ENCODE assay signal across 5 cellular contexts in the genomic region with DNA sequence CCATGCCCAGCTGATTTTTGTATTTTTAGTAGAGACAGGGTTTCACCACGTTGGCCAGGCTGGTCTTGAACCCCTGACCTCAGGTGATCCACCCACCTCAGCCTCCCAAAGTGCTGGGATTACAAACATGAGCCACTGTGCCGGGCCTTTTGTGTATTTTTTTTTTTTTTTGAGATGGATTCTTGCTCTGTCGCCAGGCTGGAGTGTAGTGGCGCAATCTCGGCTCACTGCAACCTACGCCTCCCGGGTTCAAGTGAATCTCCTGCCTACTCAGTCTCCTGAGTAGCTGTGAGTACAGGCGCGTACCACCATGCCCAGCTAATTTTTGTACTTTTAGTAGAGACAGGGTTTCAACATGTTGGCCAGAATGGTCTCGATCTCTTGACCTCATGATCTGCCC. TPM values are rescaled to one million over a fixed set of nuclear protein-coding genes. Genes with fewer than 3 reads are reported as not detected.
DNase-seq lines count a peak whose midpoint lies in the region; ATAC-seq and TF ChIP-seq lines count a peak whose summit lies in the region.
"Not testable (repeated sequence)": the region's sequence is repeated elsewhere in the genome, so short reads cannot be mapped to it uniquely, and the experiment has no call there.

No MANE protein-coding gene starts in this region.

- H3K36me3 ChIP-seq in HEK293 (ENCODE audit: control insufficient read depth in 2 of 2, insufficient read depth in 1 of 2, low read length in 2 of 2): not testable (repeated sequence)

- not testable (repeated sequence) for H3K9me3 Mint-ChIP-seq in T-helper 2 cell treated with Interferon-gamma antibody and Interleukin-4, amounts not matched to agents 5 μg/mL and 100 μg/mL, for 36 hours; activated CD8-positive, alpha-beta memory T cell treated with anti-CD3 and anti-CD28 coated beads, Interleukin-2, amount 10 ng/mL, durations not matched to agents 7 days and 5 days (ENCODE audit: low read depth); activated naive CD4-positive, alpha-beta T cell treated with anti-CD3 and anti-CD28 coated beads, Interleukin-2, amount 50 U/mL, for 24 hours; immature natural killer cell

- H3K36me3 Mint-ChIP-seq in T-helper 2 cell treated with Interferon-gamma antibody and Interleukin-4, amounts not matched to agents 5 μg/mL and 100 μg/mL, for 36 hours (ENCODE audit: low read depth): peaks cover 11% of the 10 kb centered on the region
- not testable (repeated sequence) for H3K36me3 Mint-ChIP-seq in activated CD8-positive, alpha-beta memory T cell treated with anti-CD3 and anti-CD28 coated beads, Interleukin-2, amount 10 ng/mL, durations not matched to agents 7 days and 5 days; activated naive CD4-positive, alpha-beta T cell treated with anti-CD3 and anti-CD28 coated beads, Interleukin-2, amount 50 U/mL, for 24 hours; immature natural killer cell

- not testable (repeated sequence) for H3K9me3 ChIP-seq in HEK293 (ENCODE audit: control insufficient read depth, insufficient read depth, low read depth, low read length)

- H3K4me1 Mint-ChIP-seq in T-helper 2 cell treated with Interferon-gamma antibody and Interleukin-4, amounts not matched to agents 5 μg/mL and 100 μg/mL, for 36 hours (ENCODE audit: low read depth): peaks cover 40% of the 10 kb centered on the region
- peaks cover 57% of the 10 kb centered on the region for H3K4me1 Mint-ChIP-seq in activated CD8-positive, alpha-beta memory T cell treated with anti-CD3 and anti-CD28 coated beads, Interleukin-2, amount 10 ng/mL, durations not matched to agents 7 days and 5 days
- H3K4me1 Mint-ChIP-seq in activated naive CD4-positive, alpha-beta T cell treated with anti-CD3 and anti-CD28 coated beads, Interleukin-2, amount 50 U/mL, for 24 hours: peaks cover 39% of the 10 kb centered on the region
- peaks cover 32 to 46% of the 10 kb centered on the region in 2 donors for H3K4me1 Mint-ChIP-seq in immature natural killer cell

- ATAC-seq in activated CD8-positive, alpha-beta memory T cell treated with anti-CD3 and anti-CD28 coated beads, Interleukin-2, amount 10 ng/mL, durations not matched to agents 7 days and 5 days: not testable (repeated sequence)

- not testable (repeated sequence) for DNase-seq in T-helper 2 cell treated with Interferon-gamma antibody and Interleukin-4, amounts not matched to agents 5 μg/mL and 100 μg/mL, for 36 hours (ENCODE audit: low spot score); activated CD8-positive, alpha-beta memory T cell treated with anti-CD3 and anti-CD28 coated beads, Interleukin-2, amount 10 ng/mL, durations not matched to agents 7 days and 5 days; immature natural killer cell

- H3K27ac ChIP-seq in HEK293 (ENCODE audit: extremely low read depth, low read depth, low read length): not testable (repeated sequence)

- H3K27me3 Mint-ChIP-seq in T-helper 2 cell treated with Interferon-gamma antibody and Interleukin-4, amounts not matched to agents 5 μg/mL and 100 μg/mL, for 36 hours (ENCODE audit: low read depth); activated CD8-positive, alpha-beta memory T cell treated with anti-CD3 and anti-CD28 coated beads, Interleukin-2, amount 10 ng/mL, durations not matched to agents 7 days and 5 days; activated naive CD4-positive, alpha-beta T cell treated with anti-CD3 and anti-CD28 coated beads, Interleukin-2, amount 50 U/mL, for 24 hours; immature natural killer cell (ENCODE audit: low read depth in 3 of 3): not testable (repeated sequence)

- H3K27ac Mint-ChIP-seq in T-helper 2 cell treated with Interferon-gamma antibody and Interleukin-4, amounts not matched to agents 5 μg/mL and 100 μg/mL, for 36 hours: peak overlapping the region; percentile 90
- peak overlapping the region; percentile 88 for H3K27ac Mint-ChIP-seq in activated CD8-positive, alpha-beta memory T cell treated with anti-CD3 and anti-CD28 coated beads, Interleukin-2, amount 10 ng/mL, durations not matched to agents 7 days and 5 days
- peak overlapping the region; percentile 41 for H3K27ac Mint-ChIP-seq in activated naive CD4-positive, alpha-beta T cell treated with anti-CD3 and anti-CD28 coated beads, Interleukin-2, amount 50 U/mL, for 24 hours
- H3K27ac Mint-ChIP-seq in immature natural killer cell: peak overlapping the region in 5 of 6 donors; percentile 46 to 96 (median 91)

- H3K4me1 ChIP-seq in HEK293 (ENCODE audit: control insufficient read depth, insufficient read depth, low read length): not testable (repeated sequence)

- CTCF ChIA-PET in HEK293 (lab: Yijun Ruan, JAX): interaction anchor here (0.6 to 1.6 kb wide), 4 partner anchors 75 to 152 kb away, joined by 3 to 8 read pairs (median 4); no protein-coding TSS in a partner anchor
- CTCF ChIA-PET in activated CD8-positive, alpha-beta memory T cell treated with anti-CD3 and anti-CD28 coated beads, Interleukin-2, amount 10 ng/mL, durations not matched to agents 7 days and 5 days (lab: Charles Lee): interaction anchor here (1.5 to 3.2 kb wide), 3 partner anchors 40 to 96 kb away, joined by 4 to 24 read pairs (median 6); a partner anchor contains a TSS

- H3K4me3 Mint-ChIP-seq in T-helper 2 cell treated with Interferon-gamma antibody and Interleukin-4, amounts not matched to agents 5 μg/mL and 100 μg/mL, for 36 hours: peak overlapping the region; percentile 80
- H3K4me3 Mint-ChIP-seq in activated CD8-positive, alpha-beta memory T cell treated with anti-CD3 and anti-CD28 coated beads, Interleukin-2, amount 10 ng/mL, durations not matched to agents 7 days and 5 days: not testable (repeated sequence)
- H3K4me3 Mint-ChIP-seq in activated naive CD4-positive, alpha-beta T cell treated with anti-CD3 and anti-CD28 coated beads, Interleukin-2, amount 50 U/mL, for 24 hours: peak overlapping the region; percentile 83
- H3K4me3 Mint-ChIP-seq in immature natural killer cell: peak overlapping the region in 2 of 5 donors; percentile 4 to 21

- POLR2A ChIA-PET in HEK293 (lab: Yijun Ruan, JAX): not testable (repeated sequence)

- not testable (repeated sequence) for TF ChIP-seq CTCF in HEK293 (tag by site-specific recombination; IDR thresholded peaks at IDR 0.05)

- not testable (repeated sequence) for H3K4me3 ChIP-seq in HEK293 (ENCODE audit: low read depth, low read length)

TF ChIP-seq in HEK293, 187 proteins besides CTCF, POLR2A, EP300 and RAD21:
- 0 out of 2 replicates have a peak, but pooled peaks have one; percentile 6 for TF ChIP-seq ZFHX2 (tag by site-specific recombination; conservative IDR thresholded peaks at IDR 0.05)
TF ChIP-seq in HEK293: peak in this region for 1; not testable (repeated sequence) for 186.

RNA-seq across cellular contexts. Expression of a gene that starts 2.6 kb away (rescaled TPM):
- total RNA-seq in activated CD8-positive, alpha-beta memory T cell treated with anti-CD3 and anti-CD28 coated beads, Interleukin-2, amount 10 ng/mL, durations not matched to agents 7 days and 5 days: 10 to 100 TPM; 58.4 to 67.6 TPM
- polyA plus RNA-seq in immature natural killer cell: 10 to 100 TPM in 2 of 3 donors, 1 to 10 TPM in 1; 7.6 to 32.7 (median 11.0) TPM

RNA-seq across cellular contexts. Expression of a gene that starts 17.6 kb away (rescaled TPM):
- total RNA-seq in activated CD8-positive, alpha-beta memory T cell treated with anti-CD3 and anti-CD28 coated beads, Interleukin-2, amount 10 ng/mL, durations not matched to agents 7 days and 5 days: 100 to 1,000 TPM; 283 to 360 TPM
- 100 to 1,000 TPM; 309 to 463 (median 411) TPM for polyA plus RNA-seq in immature natural killer cell

RNA-seq across cellular contexts. Expression of a gene that starts 31.5 kb away (rescaled TPM):
- 10 to 100 TPM; 13.4 to 15.5 TPM for total RNA-seq in activated CD8-positive, alpha-beta memory T cell treated with anti-CD3 and anti-CD28 coated beads, Interleukin-2, amount 10 ng/mL, durations not matched to agents 7 days and 5 days
- polyA plus RNA-seq in immature natural killer cell: under 1 TPM in 1 of 3 donors, not detected in 2; 0.19 TPM

RNA-seq across cellular contexts. Expression of a gene that starts 34.5 kb away (rescaled TPM):
- 100 to 1,000 TPM in 1 of 2 experiments, 10 to 100 TPM in 1; 96.8 to 116 TPM for total RNA-seq in activated CD8-positive, alpha-beta memory T cell treated with anti-CD3 and anti-CD28 coated beads, Interleukin-2, amount 10 ng/mL, durations not matched to agents 7 days and 5 days
- polyA plus RNA-seq in immature natural killer cell: 100 to 1,000 TPM; 127 to 212 (median 166) TPM

RNA-seq across cellular contexts. Expression of a gene that starts 41.4 kb away (rescaled TPM):
- 1 to 10 TPM; 3.9 to 4.4 TPM for total RNA-seq in activated CD8-positive, alpha-beta memory T cell treated with anti-CD3 and anti-CD28 coated beads, Interleukin-2, amount 10 ng/mL, durations not matched to agents 7 days and 5 days
- polyA plus RNA-seq in immature natural killer cell: under 1 TPM; 0.09 to 1.00 (median 0.82) TPM

Comparison
In these comparisons a context has a peak if more than half of its experiments do, and no peak if none do; other contexts are left out.
1. H3K27ac Mint-ChIP-seq: peak in every context shown above with its lines; median percentile 91 in immature natural killer cell; 90 in T-helper 2 cell treated with Interferon-gamma antibody and Interleukin-4, amounts not matched to agents 5 μg/mL and 100 μg/mL, for 36 hours; 88 in activated CD8-positive, alpha-beta memory T cell treated with anti-CD3 and anti-CD28 coated beads, Interleukin-2, amount 10 ng/mL, durations not matched to agents 7 days and 5 days; 41 in activated naive CD4-positive, alpha-beta T cell treated with anti-CD3 and anti-CD28 coated beads, Interleukin-2, amount 50 U/mL, for 24 hours.